13 cellular contexts compared by ENCODE assay signal in the genomic region with DNA sequence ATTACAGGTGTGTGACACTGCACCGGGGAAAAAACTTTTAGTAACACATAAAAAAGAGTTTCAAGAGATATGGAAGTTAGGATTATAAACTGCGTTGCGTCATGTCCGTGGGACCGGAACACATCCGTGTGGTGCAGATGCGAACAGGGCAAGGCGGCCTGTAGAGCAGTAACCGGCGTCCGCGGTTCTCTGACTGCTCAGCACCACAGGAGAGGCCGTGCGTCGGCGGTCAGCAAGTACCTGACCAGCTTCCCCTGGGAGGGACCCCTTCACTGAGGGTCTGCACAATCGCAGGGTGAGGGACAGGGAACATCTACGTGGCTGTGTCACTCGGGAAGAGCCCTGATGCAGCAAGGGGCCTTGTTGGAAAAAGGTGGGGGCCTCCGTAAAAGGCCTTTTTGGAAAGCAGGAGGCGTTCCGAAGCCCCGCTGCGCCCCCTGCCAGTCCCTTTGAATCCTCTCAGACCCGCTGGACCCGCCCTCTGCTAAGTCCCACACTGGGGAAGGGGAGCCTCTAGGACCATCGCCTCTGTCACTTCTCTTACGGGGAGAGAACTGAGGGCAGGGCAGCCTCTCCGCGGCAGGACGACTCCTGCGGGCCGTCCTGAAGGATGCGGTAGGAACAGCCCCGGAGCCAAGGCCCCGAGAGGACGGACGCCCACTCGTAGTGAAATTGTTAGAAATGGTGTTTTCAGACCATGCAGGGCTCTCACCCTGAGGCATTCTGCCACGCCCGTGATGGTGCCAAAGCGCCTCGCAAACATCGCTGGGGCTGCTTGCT.
DNase-seq lines count a peak whose midpoint lies in the region; ATAC-seq and TF ChIP-seq lines count a peak whose summit lies in the region.
"Had no signal": no experiment of that assay in that cellular context is flagged by ENCODE, and none has a peak within 500 bp of the region (broad histone marks: within the 10 kb centered on the region; RNA-seq: fewer than 3 reads in every experiment).

No MANE protein-coding gene starts in this region.

- no peaks in the 10 kb centered on the region for H3F3A ChIP-seq in PC-9 (ENCODE audit: insufficient read depth, low read depth)

- no peak overlapping the region for H3K4me2 ChIP-seq in PC-9

- no peak overlapping the region for H3K27ac ChIP-seq in iPS-20b (ENCODE audit: low read length)
- H3K27ac ChIP-seq in PC-9 = no peak overlapping the region
- H3K27ac ChIP-seq: Peyer's patch, spleen had no signal

- no peak for TF ChIP-seq CTCF in PC-9 (conservative IDR thresholded peaks at IDR 0.05)

- intact Hi-C loops in posterior cingulate gyrus (cut with DNase I) = no loop called here
- intact Hi-C loops in PC-9 (cut with micrococcal nuclease; ENCODE audit: unreplicated experiment) = no loop called here

- CTCF ChIA-PET in PC-9 (lab: Charles Lee) = no interaction called here

- H4K20me1 ChIP-seq in PC-9 (ENCODE audit: insufficient read depth) = no peaks in the 10 kb centered on the region

- H3K9me2 ChIP-seq in PC-9 (ENCODE audit: insufficient read depth) = no peaks in the 10 kb centered on the region

- no TSS peak for BruUV-seq in PC-9 (replicated peaks; lab: Mats Ljungman, UMichigan)

- H2AFZ ChIP-seq in PC-9 = no peak overlapping the region

- no peaks in the 10 kb centered on the region for H3K79me2 ChIP-seq in PC-9 (ENCODE audit: low read depth)

- POLR2A ChIA-PET in PC-9 (lab: Charles Lee; ENCODE audit: unreplicated experiment) = no interaction called here

- H3K9me3 ChIP-seq in iPS-20b (ENCODE audit: insufficient read depth, low read depth, low read length) = no peaks in the 10 kb centered on the region
- no peaks in the 10 kb centered on the region for H3K9me3 ChIP-seq in PC-9 (ENCODE audit: insufficient read depth, low read depth)
- H3K9me3 ChIP-seq: Peyer's patch had no signal

- H3K36me3 ChIP-seq in iPS-20b (ENCODE audit: insufficient read depth, low read depth, low read length) (no peaks in the 10 kb centered on the region), PC-9 (ENCODE audit: low read depth) (no peaks in the 10 kb centered on the region)
- H3K36me3 ChIP-seq: Peyer's patch, spleen had no signal

- H3K4me3 ChIP-seq in iPS-20b (ENCODE audit: low read length) = peak overlapping the region; percentile 63
- no peak overlapping the region for H3K4me3 ChIP-seq in PC-9

- H3K27me3 ChIP-seq in iPS-20b (ENCODE audit: insufficient read depth, low read length) = no peaks in the 10 kb centered on the region
- H3K27me3 ChIP-seq in PC-9 (ENCODE audit: insufficient read depth, low read depth) = no peaks in the 10 kb centered on the region
- H3K27me3 ChIP-seq: Peyer's patch had no signal

- ATAC-seq in HG02884 (IDR thresholded peaks at IDR 0.05; ENCODE audit: unreplicated experiment) = no peak
- no peak for ATAC-seq in HG02885 (IDR thresholded peaks at IDR 0.05; ENCODE audit: poor library complexity, unreplicated experiment)
- ATAC-seq: T-helper 17 cell had no signal

- peak overlapping the region; percentile 64; the same call in 1 of the 2 replicates for H3K9ac ChIP-seq in iPS-20b (ENCODE audit: low read depth, low read length)

- H3K4me1 ChIP-seq in iPS-20b (ENCODE audit: insufficient read depth, low read length) (peaks cover 25% of the 10 kb centered on the region), PC-9 (replicated peaks; ENCODE audit: insufficient read depth) (no peaks in the 10 kb centered on the region)
- H3K4me1 ChIP-seq: Peyer's patch, spleen had no signal

- DNase-seq in ELF-1 (ENCODE audit: low read depth, low spot score) (peak; percentile 91), ecto neural progenitor cell (ENCODE audit: low spot score) (peak; percentile 84), posterior cingulate gyrus (peak in 7 of 10 donors; percentile 8 to 90 (median 19)), middle frontal gyrus (ENCODE audit: extremely low spot score, low spot score) (no peak), PC-9 (no peak)
- DNase-seq: activated CD4-positive, alpha-beta T cell treated with anti-CD3 and anti-CD28 coated beads, Interleukin-2, amount 10 ng/mL, durations not matched to agents 7 days and 5 days; NCI-H446; Peyer's patch; spleen; T-helper 17 cell had no signal

Comparison
In these comparisons a context has a peak if more than half of its experiments do, and no peak if none do; other contexts are left out.
1. DNase-seq: peak in ELF-1 (single experiment), ecto neural progenitor cell (single experiment) and posterior cingulate gyrus (7 of 10); none in middle frontal gyrus (single experiment) and PC-9 (0 of 2).